1 cellular context compared by ENCODE assay signal in the genomic region with DNA sequence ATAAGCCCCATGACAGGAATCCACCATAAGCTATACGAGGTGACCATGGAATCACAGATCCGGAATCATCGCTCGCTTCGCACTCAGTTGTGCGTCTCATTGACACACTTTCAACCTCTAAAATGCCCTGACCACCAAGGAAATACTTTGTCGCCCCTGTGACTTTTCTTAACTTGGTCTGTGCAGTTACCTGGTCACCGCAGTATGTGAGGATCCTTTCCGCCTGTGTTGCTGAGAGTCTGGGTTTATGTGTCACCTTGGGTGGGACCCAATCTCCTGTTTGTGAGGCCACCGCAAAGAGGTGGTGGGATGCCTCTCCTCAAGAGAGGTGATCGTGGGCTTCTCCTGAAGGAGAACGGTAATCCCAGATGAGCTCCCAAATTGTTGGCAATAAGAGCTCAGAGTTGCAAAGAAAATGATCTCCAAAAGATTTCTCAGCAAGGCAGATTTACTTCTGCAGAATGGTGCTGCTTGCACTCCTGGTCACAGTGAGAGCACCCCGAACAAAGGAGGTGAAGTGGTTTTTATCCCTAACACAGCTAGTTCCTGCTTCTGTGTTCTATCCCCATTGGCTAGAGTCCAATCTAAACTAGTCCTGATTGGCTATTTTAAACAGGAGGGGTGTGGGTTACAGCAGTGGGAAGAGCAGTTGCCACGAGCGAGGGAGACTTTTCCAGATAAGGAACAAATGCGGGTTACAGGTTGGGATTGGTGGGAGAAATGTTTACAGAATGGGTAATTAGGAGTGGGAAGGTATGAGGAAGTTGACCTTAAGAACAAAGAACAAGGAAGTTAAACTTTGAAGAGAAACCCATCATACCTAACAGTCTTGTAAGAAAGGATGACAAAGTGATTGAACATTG.
TF ChIP-seq lines count a peak whose summit lies in the region.

No MANE protein-coding gene starts in this region.

TF ChIP-seq in K562, 482 proteins besides CTCF, POLR2A, EP300 and RAD21 (continued from another document and continues in another):
- TF ChIP-seq ZNF280B (CRISPR knock-in tag; IDR thresholded peaks at IDR 0.05) (0 out of 2 replicates have a peak, but pooled peaks have one; percentile 54), RREB1 (CRISPR knock-in tag; IDR thresholded peaks at IDR 0.05) (no peak), RBFOX2 (IDR thresholded peaks at IDR 0.05; ENCODE audit: low read depth, low read length) (no peak), ZNF124 (CRISPR knock-in tag; IDR thresholded peaks at IDR 0.05) (no peak), ILF3 (IDR thresholded peaks at IDR 0.05; ENCODE audit: borderline replicate concordance) (no peak), ELF1 (tag; IDR thresholded peaks at IDR 0.05) (peak; percentile 50), CHD2 (IDR thresholded peaks at IDR 0.05; ENCODE audit: low read depth, low read length) (no peak), MEF2D (tag; conservative IDR thresholded peaks at IDR 0.05; ENCODE audit: low read depth) (no peak), RBM34 (IDR thresholded peaks at IDR 0.05; ENCODE audit: borderline replicate concordance, insufficient read depth, low read length) (no peak), PPARD (CRISPR knock-in tag; IDR thresholded peaks at IDR 0.05) (no peak), LCOR (CRISPR knock-in tag; IDR thresholded peaks at IDR 0.05) (no peak), TCFL5 (CRISPR knock-in tag; conservative IDR thresholded peaks at IDR 0.05) (no peak), FIP1L1 (IDR thresholded peaks at IDR 0.05; ENCODE audit: low read depth, low read length, poor library complexity, severe bottlenecking) (no peak), TOE1 (IDR thresholded peaks at IDR 0.05; ENCODE audit: borderline replicate concordance) (no peak), TOE1 (CRISPR knock-in tag; IDR thresholded peaks at IDR 0.05; ENCODE audit: borderline replicate concordance, low read depth) (no peak), POLR2G (IDR thresholded peaks at IDR 0.05; ENCODE audit: low read depth, low read length) (0 out of 2 replicates have a peak, but pooled peaks have one; percentile 14), NCOA1 (IDR thresholded peaks at IDR 0.05; ENCODE audit: low read depth) (no peak; the same call in 1 of the 2 replicates), RBM14 (IDR thresholded peaks at IDR 0.05; ENCODE audit: borderline replicate concordance, insufficient read depth, low read depth, low read length) (no peak), KLF16 (IDR thresholded peaks at IDR 0.05) (no peak), HNRNPUL1 (IDR thresholded peaks at IDR 0.05; ENCODE audit: low read length) (no peak; the same call in 1 of the 2 replicates), GTF2F1 (IDR thresholded peaks at IDR 0.05; ENCODE audit: low read depth, low read length) (0 out of 2 replicates have a peak, but pooled peaks have one; percentile 32), ZNF354B (CRISPR knock-in tag; IDR thresholded peaks at IDR 0.05) (no peak), TAF7 (tag; IDR thresholded peaks at IDR 0.05) (no peak), JUN (IDR thresholded peaks at IDR 0.05; ENCODE audit: borderline replicate concordance, low read depth, low read length) (0 out of 2 replicates have a peak, but pooled peaks have one; percentile 55), JUN (CRISPR knock-in tag; IDR thresholded peaks at IDR 0.05; ENCODE audit: borderline replicate concordance) (no peak), ZNF384 (IDR thresholded peaks at IDR 0.05; ENCODE audit: low read depth, low read length) (no peak), HEY1 (CRISPR knock-in tag; IDR thresholded peaks at IDR 0.05; ENCODE audit: borderline replicate concordance) (no peak), HDAC8 (tag; IDR thresholded peaks at IDR 0.05) (no peak), RNF2 (IDR thresholded peaks at IDR 0.05) (no peak), ZNF707 (CRISPR knock-in tag; conservative IDR thresholded peaks at IDR 0.05) (no peak), TSHZ1 (CRISPR knock-in tag; IDR thresholded peaks at IDR 0.05) (no peak), SUPT5H (IDR thresholded peaks at IDR 0.05) (peak; percentile 63), HNRNPLL (IDR thresholded peaks at IDR 0.05; ENCODE audit: low read depth, low read length, poor library complexity, severe bottlenecking) (no peak), CREB1 (IDR thresholded peaks at IDR 0.05) (0 out of 2 replicates have a peak, but pooled peaks have one; percentile 15), CREB1 (CRISPR knock-in tag; IDR thresholded peaks at IDR 0.05) (no peak), VEZF1 (CRISPR knock-in tag; IDR thresholded peaks at IDR 0.05) (no peak), ZBTB7A (IDR thresholded peaks at IDR 0.05; ENCODE audit: borderline replicate concordance, control insufficient read depth, low read depth, low read length) (no peak), ZNF143 (CRISPR knock-in tag; IDR thresholded peaks at IDR 0.05) (no peak), PHF21A (IDR thresholded peaks at IDR 0.05; ENCODE audit: borderline replicate concordance, low read depth) (no peak), ZNF134 (CRISPR knock-in tag; conservative IDR thresholded peaks at IDR 0.05) (no peak), BRD9 (IDR thresholded peaks at IDR 0.05; ENCODE audit: low read depth, partially characterized antibody) (no peak), SMAD4 (CRISPR knock-in tag; conservative IDR thresholded peaks at IDR 0.05) (no peak; the same call in 1 of the 2 replicates), ESRRA (IDR thresholded peaks at IDR 0.05; ENCODE audit: borderline replicate concordance, low read depth) (no peak), POLR3A (IDR thresholded peaks at IDR 0.05; ENCODE audit: borderline replicate concordance, extremely low read depth, insufficient read depth, insufficient read length) (no peak), ZFP1 (CRISPR knock-in tag; IDR thresholded peaks at IDR 0.05) (no peak)
- TF ChIP-seq, protein P1, sequence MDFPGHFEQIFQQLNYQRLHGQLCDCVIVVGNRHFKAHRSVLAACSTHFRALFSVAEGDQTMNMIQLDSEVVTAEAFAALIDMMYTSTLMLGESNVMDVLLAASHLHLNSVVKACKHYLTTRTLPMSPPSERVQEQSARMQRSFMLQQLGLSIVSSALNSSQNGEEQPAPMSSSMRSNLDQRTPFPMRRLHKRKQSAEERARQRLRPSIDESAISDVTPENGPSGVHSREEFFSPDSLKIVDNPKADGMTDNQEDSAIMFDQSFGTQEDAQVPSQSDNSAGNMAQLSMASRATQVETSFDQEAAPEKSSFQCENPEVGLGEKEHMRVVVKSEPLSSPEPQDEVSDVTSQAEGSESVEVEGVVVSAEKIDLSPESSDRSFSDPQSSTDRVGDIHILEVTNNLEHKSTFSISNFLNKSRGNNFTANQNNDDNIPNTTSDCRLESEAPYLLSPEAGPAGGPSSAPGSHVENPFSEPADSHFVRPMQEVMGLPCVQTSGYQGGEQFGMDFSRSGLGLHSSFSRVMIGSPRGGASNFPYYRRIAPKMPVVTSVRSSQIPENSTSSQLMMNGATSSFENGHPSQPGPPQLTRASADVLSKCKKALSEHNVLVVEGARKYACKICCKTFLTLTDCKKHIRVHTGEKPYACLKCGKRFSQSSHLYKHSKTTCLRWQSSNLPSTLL (IDR thresholded peaks at IDR 0.05): no peak
- TF ChIP-seq, protein P2, sequence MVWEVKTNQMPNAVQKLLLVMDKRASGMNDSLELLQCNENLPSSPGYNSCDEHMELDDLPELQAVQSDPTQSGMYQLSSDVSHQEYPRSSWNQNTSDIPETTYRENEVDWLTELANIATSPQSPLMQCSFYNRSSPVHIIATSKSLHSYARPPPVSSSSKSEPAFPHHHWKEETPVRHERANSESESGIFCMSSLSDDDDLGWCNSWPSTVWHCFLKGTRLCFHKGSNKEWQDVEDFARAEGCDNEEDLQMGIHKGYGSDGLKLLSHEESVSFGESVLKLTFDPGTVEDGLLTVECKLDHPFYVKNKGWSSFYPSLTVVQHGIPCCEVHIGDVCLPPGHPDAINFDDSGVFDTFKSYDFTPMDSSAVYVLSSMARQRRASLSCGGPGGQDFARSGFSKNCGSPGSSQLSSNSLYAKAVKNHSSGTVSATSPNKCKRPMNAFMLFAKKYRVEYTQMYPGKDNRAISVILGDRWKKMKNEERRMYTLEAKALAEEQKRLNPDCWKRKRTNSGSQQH (CRISPR knock-in tag; IDR thresholded peaks at IDR 0.05): no peak
